In genomic region chr2:28751956-28752607, GRCh38 we compare ENCODE assay signal across 8 cellular contexts. TPM values are rescaled to one million over a fixed set of nuclear protein-coding genes. Genes with fewer than 3 reads are reported as not detected.
A peak's percentile ranks its signal among the peaks of the same experiment; 100 is the strongest.
DNase-seq lines count a peak whose midpoint lies in the region; ATAC-seq and TF ChIP-seq lines count a peak whose summit lies in the region.

No MANE protein-coding gene starts in this region.

- H3K4me3 Mint-ChIP-seq in activated CD4-positive, alpha-beta memory T cell treated with anti-CD3 and anti-CD28 coated beads, Interleukin-2, amount 10 ng/mL, durations not matched to agents 7 days and 5 days, result peak overlapping the region; percentile 91
- peak overlapping the region; percentile 97 for H3K4me3 Mint-ChIP-seq in natural killer cell

- peaks cover 0 to 28% of the 10 kb centered on the region in 2 experiments; a peak in 2 of 4 replicates for H3K79me1 ChIP-seq in IMR-90 (ENCODE audit: low read depth in 1 of 2, low read length in 2 of 2)

- H3K4me2 ChIP-seq in IMR-90 (ENCODE audit: low read depth, low read length), result peak overlapping the region; percentile 78

- DNase-seq in NCI-H2171 (lab: John Stamatoyannopoulos, UW) (peak; percentile 30), NCI-H2171 treated with DMSO at 0.1 percent for 48 hours (lab: John Stamatoyannopoulos, UW) (no peak), IMR-90 (no peak), esophagus muscularis mucosa (ENCODE audit: extremely low spot score) (no peak), natural killer cell (no peak), vagina (ENCODE audit: extremely low spot score in 2 of 2) (no peak)
- peak; percentile 52 for DNase-seq in activated CD4-positive, alpha-beta memory T cell treated with anti-CD3 and anti-CD28 coated beads, Interleukin-2, amount 10 ng/mL, durations not matched to agents 7 days and 5 days

- peak overlapping the region; percentile 69 for H2BK120ac ChIP-seq in IMR-90 (ENCODE audit: low read depth, low read length)

- H3K4ac ChIP-seq in IMR-90 (ENCODE audit: low read depth, low read length), result peak overlapping the region; percentile 98

- 1% methylated on average over 26 of the region's 75 CpGs; no CpG with 5 or more reads in 1 of the 2 experiments for WGBS in IMR-90 (ENCODE audit: extremely low coverage in 2 of 2, insufficient read length in 1 of 2), 2 experiments
- 0% methylated on average over 8 of the region's 75 CpGs for WGBS in esophagus muscularis mucosa

- peak overlapping the region; percentile 51; the same call in 1 of the 2 replicates for H2BK20ac ChIP-seq in IMR-90 (ENCODE audit: low read depth, low read length)

- H3K4me3 ChIP-seq in IMR-90 (ENCODE audit: insufficient read depth, low read depth, low read length) (peak overlapping the region; percentile 93), esophagus muscularis mucosa (peak overlapping the region; percentile 72 to 96 (median 95)), vagina (peak overlapping the region; percentile 71 to 91)

- peak; percentile 77 for TF ChIP-seq POLR2A in IMR-90 (IDR thresholded peaks at IDR 0.05; ENCODE audit: low read depth, low read length)
- no peak for TF ChIP-seq POLR2A in esophagus muscularis mucosa (IDR thresholded peaks at IDR 0.05; ENCODE audit: low read depth)
- TF ChIP-seq POLR2A in vagina (IDR thresholded peaks at IDR 0.05), result no peak

- H2AK5ac ChIP-seq in IMR-90 (ENCODE audit: low read depth, low read length), result peak overlapping the region; percentile 54

- H3K14ac ChIP-seq in IMR-90 (replicated peaks; ENCODE audit: low read depth, low read length), result peak overlapping the region; percentile 99

- no peaks in the 10 kb centered on the region for H3K27me3 Mint-ChIP-seq in activated CD4-positive, alpha-beta memory T cell treated with anti-CD3 and anti-CD28 coated beads, Interleukin-2, amount 10 ng/mL, durations not matched to agents 7 days and 5 days
- no peaks in the 10 kb centered on the region for H3K27me3 Mint-ChIP-seq in natural killer cell (ENCODE audit: low read depth in 2 of 2)

- H3K56ac ChIP-seq in IMR-90 (ENCODE audit: extremely low read depth, insufficient read depth, low read length), result peak overlapping the region; percentile 78

- H3K23ac ChIP-seq in IMR-90 (ENCODE audit: low read depth, low read length), result peak overlapping the region; percentile 96

- H3K9me1 ChIP-seq in IMR-90 (ENCODE audit: insufficient read depth, low read length), result peaks cover 4% of the 10 kb centered on the region; the same call in 1 of the 2 replicates

- H3K4me1 Mint-ChIP-seq in activated CD4-positive, alpha-beta memory T cell treated with anti-CD3 and anti-CD28 coated beads, Interleukin-2, amount 10 ng/mL, durations not matched to agents 7 days and 5 days, result peaks cover 64% of the 10 kb centered on the region
- H3K4me1 Mint-ChIP-seq in natural killer cell, result peaks cover 51 to 52% of the 10 kb centered on the region in 2 donors

- peak overlapping the region; percentile 70 to 84 for H4K8ac ChIP-seq in IMR-90 (ENCODE audit: low read depth in 2 of 2, low read length in 2 of 2)

- CTCF ChIA-PET in IMR-90 (lab: Yijun Ruan, JAX), result interaction anchor here (0.6 to 1.4 kb wide), 6 partner anchors 87 to 185 kb away, joined by 3 to 5 read pairs (median 4); no protein-coding TSS in a partner anchor
- CTCF ChIA-PET in activated CD4-positive, alpha-beta memory T cell treated with anti-CD3 and anti-CD28 coated beads, Interleukin-2, amount 10 ng/mL, durations not matched to agents 7 days and 5 days (lab: Charles Lee), result interaction anchor here (0.6 to 7.6 kb wide), 6 partner anchors 136 to 206 kb away, joined by 3 to 108 read pairs (median 4); no protein-coding TSS in a partner anchor

- peak overlapping the region; percentile 95 for H2AFZ ChIP-seq in IMR-90 (replicated peaks; ENCODE audit: low read length, poor library complexity)

- H3K4me1 ChIP-seq in IMR-90 (ENCODE audit: control insufficient read depth, insufficient read depth, low read length) (peaks cover 12% of the 10 kb centered on the region), esophagus muscularis mucosa (peaks cover 56 to 72% (median 57%) of the 10 kb centered on the region in 4 donors), vagina (peaks cover 63% of the 10 kb centered on the region)

- intact Hi-C loops in IMR-90 (cut with micrococcal nuclease) (loop anchor here (1.0 to 5.0 kb wide), 3 partner anchors 35 to 89 kb away; no protein-coding TSS in a partner anchor), esophagus muscularis mucosa (cut with DNase I) (loop anchor here (1.0 to 5.0 kb wide), 2 partner anchors 158 to 185 kb away; no protein-coding TSS in a partner anchor), natural killer cell (cut with micrococcal nuclease) (loop anchor here (1.0 to 10.0 kb wide), 9 partner anchors 58 to 365 kb away; partner anchors contain the start of genes CLIP4, SPDYA and WDR43), vagina (cut with DNase I) (loop anchor here (2.0 to 10.0 kb wide), 5 partner anchors 35 to 185 kb away; no protein-coding TSS in a partner anchor)

- H3K9me3 ChIP-seq in IMR-90 (ENCODE audit: control insufficient read depth, insufficient read depth, low read length) (no peaks in the 10 kb centered on the region), esophagus muscularis mucosa (no peaks in the 10 kb centered on the region), vagina (no peaks in the 10 kb centered on the region)

- in situ Hi-C loops in IMR-90 (cut with MboI; ENCODE audit: low sequenced_read_pairs), result loop anchor here (5.0 kb wide), 1 partner anchor 165 kb away; no protein-coding TSS in a partner anchor

- H3K36me3 ChIP-seq in IMR-90 (ENCODE audit: control insufficient read depth, insufficient read depth, low read length) (peaks cover 3% of the 10 kb centered on the region), esophagus muscularis mucosa (no peaks in the 10 kb centered on the region), vagina (no peaks in the 10 kb centered on the region)

- peak overlapping the region; percentile 94 for H3K27ac Mint-ChIP-seq in activated CD4-positive, alpha-beta memory T cell treated with anti-CD3 and anti-CD28 coated beads, Interleukin-2, amount 10 ng/mL, durations not matched to agents 7 days and 5 days
- peak overlapping the region; percentile 95 to 96 for H3K27ac Mint-ChIP-seq in natural killer cell

- H4K91ac ChIP-seq in IMR-90 (ENCODE audit: insufficient read depth, low read depth, low read length), result peak overlapping the region; percentile 77

- no TSS peak for BruUV-seq in IMR-90 (replicated peaks; lab: Mats Ljungman, UMichigan)

- H3K27ac ChIP-seq in IMR-90 (ENCODE audit: insufficient read depth, low read length) (peak overlapping the region; percentile 99), esophagus muscularis mucosa (replicated peaks in 1 of 4) (peak overlapping the region; percentile 94 to 100 (median 100)), vagina (peak overlapping the region; percentile 99)

- dilution Hi-C loops in IMR-90 (cut with HindIII; ENCODE audit: low sequenced_read_pairs, unreplicated experiment), result no loop called here

- peak overlapping the region; percentile 88 for H4K5ac ChIP-seq in IMR-90 (ENCODE audit: low read depth, low read length)

- POLR2A ChIA-PET in IMR-90 (lab: Charles Lee; ENCODE audit: unreplicated experiment), result interaction anchor here (0.7 to 1.0 kb wide), 3 partner anchors 16 to 89 kb away, joined by 3 to 5 read pairs (median 4); no protein-coding TSS in a partner anchor
- POLR2A ChIA-PET in activated CD4-positive, alpha-beta memory T cell treated with anti-CD3 and anti-CD28 coated beads, Interleukin-2, amount 10 ng/mL, durations not matched to agents 7 days and 5 days (lab: Charles Lee), result interaction anchor here (0.5 to 5.5 kb wide), 34 partner anchors 8 to 1360 kb away, joined by 3 to 50 read pairs (median 4); partner anchors contain the start of genes NRBP1, TRMT61B and WDR43

- ATAC-seq in GM21529 (IDR thresholded peaks at IDR 0.05; ENCODE audit: unreplicated experiment) (peak; percentile 29), IMR-90 (ENCODE audit: low read depth) (peak; percentile 53), natural killer cell (peak; percentile 25 to 35 (median 26))

- H3K18ac ChIP-seq in IMR-90 (ENCODE audit: low read depth, low read length), result peak overlapping the region; percentile 98

- no peaks in the 10 kb centered on the region for H3K9me3 Mint-ChIP-seq in activated CD4-positive, alpha-beta memory T cell treated with anti-CD3 and anti-CD28 coated beads, Interleukin-2, amount 10 ng/mL, durations not matched to agents 7 days and 5 days
- H3K9me3 Mint-ChIP-seq in natural killer cell, result no peaks in the 10 kb centered on the region

- H3K9ac ChIP-seq in IMR-90 (ENCODE audit: low read depth, low read length), result peak overlapping the region; percentile 100

- H4K20me1 ChIP-seq in IMR-90 (ENCODE audit: insufficient read depth, low read length), result peaks cover 29% of the 10 kb centered on the region

- TF ChIP-seq CTCF in IMR-90 (conservative IDR thresholded peaks at IDR 0.05; ENCODE audit: low read depth, low read length), result no peak
- no peak for TF ChIP-seq CTCF in esophagus muscularis mucosa (IDR thresholded peaks at IDR 0.05)
- no peak for TF ChIP-seq CTCF in natural killer cell (IDR thresholded peaks at IDR 0.05)
- no peak for TF ChIP-seq CTCF in vagina (IDR thresholded peaks at IDR 0.05)

- TF ChIP-seq EP300 in esophagus muscularis mucosa (IDR thresholded peaks at IDR 0.05), result no peak

- peak overlapping the region; percentile 98 for H2AK9ac ChIP-seq in IMR-90 (replicated peaks; ENCODE audit: low read depth, low read length, poor library complexity)

- peak overlapping the region; percentile 54; the same call in 1 of the 3 replicates for H2BK15ac ChIP-seq in IMR-90 (ENCODE audit: low read depth, low read length)

- peaks cover 20% of the 10 kb centered on the region for H3K36me3 Mint-ChIP-seq in activated CD4-positive, alpha-beta memory T cell treated with anti-CD3 and anti-CD28 coated beads, Interleukin-2, amount 10 ng/mL, durations not matched to agents 7 days and 5 days (ENCODE audit: low read depth)
- H3K36me3 Mint-ChIP-seq in natural killer cell, result no peaks in the 10 kb centered on the region

- H3K27me3 ChIP-seq in IMR-90 (ENCODE audit: control insufficient read depth, insufficient read depth, low read length) (no peaks in the 10 kb centered on the region), esophagus muscularis mucosa (no peaks in the 10 kb centered on the region), vagina (no peaks in the 10 kb centered on the region)

- peak overlapping the region; percentile 98 for H2BK5ac ChIP-seq in IMR-90 (ENCODE audit: low read depth, low read length, poor library complexity, severe bottlenecking)

- TF ChIP-seq RAD21 in IMR-90 (IDR thresholded peaks at IDR 0.05; ENCODE audit: low read length), result no peak

RNA-seq across cellular contexts. Expression of gene PPP1CB, which starts 0.5 kb away (rescaled TPM):
- total RNA-seq in IMR-90 (2012; rRNA removed) (111 and 271 TPM in 2 replicates), esophagus muscularis mucosa (1,000 to 10,000 TPM in 1 of 4 donors, 100 to 1,000 TPM in 3; 658 to 1,191 (median 759) TPM), natural killer cell (100 to 1,000 TPM; 157 to 200 (median 181) TPM), vagina (236 TPM)
- polyA plus RNA-seq in IMR-90 (2012; rRNA removed), result 20.4 and 37.7 TPM in 2 replicates
- polyA plus RNA-seq in IMR-90 (2012; cell fraction: cytosol; rRNA removed), result 9.2 and 10.0 TPM in 2 replicates
- 4.0 and 16.3 TPM in 2 replicates for polyA plus RNA-seq in IMR-90 (2012; cell fraction: nucleus; rRNA removed; ENCODE audit: low replicate concordance)
- 100 to 1,000 TPM; 211 to 213 TPM for total RNA-seq in activated CD4-positive, alpha-beta memory T cell treated with anti-CD3 and anti-CD28 coated beads, Interleukin-2, amount 10 ng/mL, durations not matched to agents 7 days and 5 days

RNA-seq across cellular contexts. Expression of gene SPDYA, which starts 58.6 kb away (rescaled TPM):
- total RNA-seq in IMR-90 (2012; rRNA removed), result not detected in 2 replicates
- not detected in 2 replicates for polyA plus RNA-seq in IMR-90 (2012; rRNA removed)
- polyA plus RNA-seq in IMR-90 (2012; cell fraction: cytosol; rRNA removed), result 0.03 TPM in 1 of 2 replicates, not detected in the other
- polyA plus RNA-seq in IMR-90 (2012; cell fraction: nucleus; rRNA removed; ENCODE audit: low replicate concordance), result 0.18 TPM in 1 of 2 replicates, not detected in the other
- 1 to 10 TPM in 1 of 2 experiments, under 1 TPM in 1; 0.93 to 1.2 TPM for total RNA-seq in activated CD4-positive, alpha-beta memory T cell treated with anti-CD3 and anti-CD28 coated beads, Interleukin-2, amount 10 ng/mL, durations not matched to agents 7 days and 5 days
- 1 to 10 TPM in 2 of 4 donors, under 1 TPM in 2; 0.33 to 3.0 (median 0.91) TPM for total RNA-seq in esophagus muscularis mucosa
- total RNA-seq in natural killer cell, result 1 to 10 TPM; 5.6 to 8.1 (median 8.0) TPM
- 5.2 TPM for total RNA-seq in vagina

Comparison
In these comparisons a context has a peak if more than half of its experiments do, and no peak if none do; other contexts are left out.
1. DNase-seq: peak in NCI-H2171 (single experiment) and activated CD4-positive, alpha-beta memory T cell treated with anti-CD3 and anti-CD28 coated beads, Interleukin-2, amount 10 ng/mL, durations not matched to agents 7 days and 5 days (single experiment); none in NCI-H2171 treated with DMSO at 0.1 percent for 48 hours (single experiment), IMR-90 (single experiment), esophagus muscularis mucosa (single experiment), natural killer cell (single experiment) and vagina (0 of 2).
2. Peak in every context shown above with its lines, with median percentiles within 50 percentile points of each other: ATAC-seq, H3K27ac ChIP-seq and H3K4me3 ChIP-seq.